Comparison of ENCODE assay signal across 12 cellular contexts in genomic region chr15:40420793-40421192, GRCh38. TPM values are rescaled to one million over a fixed set of nuclear protein-coding genes. Genes with fewer than 3 reads are reported as not detected.
A peak's percentile ranks its signal among the peaks of the same experiment; 100 is the strongest.
DNase-seq lines count a peak whose midpoint lies in the region; ATAC-seq and TF ChIP-seq lines count a peak whose summit lies in the region.
"Had no signal": no experiment of that assay in that cellular context is flagged by ENCODE, and none has a peak within 500 bp of the region (broad histone marks: within the 10 kb centered on the region; RNA-seq: fewer than 3 reads in every experiment).

No MANE protein-coding gene starts in this region.

- ATAC-seq in GM18907 (IDR thresholded peaks at IDR 0.05; ENCODE audit: unreplicated experiment) (no peak), HG03565 (IDR thresholded peaks at IDR 0.05; ENCODE audit: unreplicated experiment) (no peak)

- peaks cover 2% of the 10 kb centered on the region for H3K36me3 Mint-ChIP-seq in activated CD4-positive, alpha-beta memory T cell treated with anti-CD3 and anti-CD28 coated beads, Interleukin-2, amount 10 ng/mL, durations not matched to agents 7 days and 5 days (ENCODE audit: low read depth)

- H3K4me3 ChIP-seq in breast epithelium (no peak overlapping the region), osteoblast (ENCODE audit: insufficient read depth, low read length) (no peak overlapping the region), Karpas-422 (ENCODE audit: low read length) (no peak overlapping the region)

- no peak overlapping the region for H3K9ac ChIP-seq in Karpas-422 (ENCODE audit: low read length)

- H3K9me3 ChIP-seq in breast epithelium = no peaks in the 10 kb centered on the region
- no peaks in the 10 kb centered on the region for H3K9me3 ChIP-seq in osteoblast (ENCODE audit: low read depth, low read length)
- H3K9me3 ChIP-seq in Karpas-422 (ENCODE audit: low read length) = no peaks in the 10 kb centered on the region

- H3K4me1 Mint-ChIP-seq in activated CD4-positive, alpha-beta memory T cell treated with anti-CD3 and anti-CD28 coated beads, Interleukin-2, amount 10 ng/mL, durations not matched to agents 7 days and 5 days = peaks cover 2% of the 10 kb centered on the region

- no peak for TF ChIP-seq CTCF in breast epithelium (IDR thresholded peaks at IDR 0.05)
- no peak for TF ChIP-seq CTCF in osteoblast (IDR thresholded peaks at IDR 0.05; ENCODE audit: extremely low read depth, low read depth, low read length)

- no peak for TF ChIP-seq POLR2A in breast epithelium (IDR thresholded peaks at IDR 0.05)

- H3K79me2 ChIP-seq in osteoblast (ENCODE audit: insufficient read depth, low read length) (no peaks in the 10 kb centered on the region), Karpas-422 (ENCODE audit: low read length) (no peaks in the 10 kb centered on the region)

- H3K4me2 ChIP-seq in osteoblast (ENCODE audit: insufficient read depth, low read length) (no peak overlapping the region), Karpas-422 (ENCODE audit: low read depth, low read length, poor library complexity, severe bottlenecking) (no peak overlapping the region)

- POLR2A ChIA-PET in activated CD4-positive, alpha-beta memory T cell treated with anti-CD3 and anti-CD28 coated beads, Interleukin-2, amount 10 ng/mL, durations not matched to agents 7 days and 5 days (lab: Charles Lee) = interaction anchor here (1.1 to 2.3 kb wide), 3 partner anchors 13 to 53 kb away, joined by 3 to 10 read pairs (median 5); no protein-coding TSS in a partner anchor

- CTCF ChIA-PET in activated CD4-positive, alpha-beta memory T cell treated with anti-CD3 and anti-CD28 coated beads, Interleukin-2, amount 10 ng/mL, durations not matched to agents 7 days and 5 days (lab: Charles Lee) = interaction anchor here (0.9 to 7.4 kb wide), 8 partner anchors 9 to 203 kb away, joined by 3 to 143 read pairs (median 8); partner anchors contain the start of genes CCDC9B, INAFM2 and IVD

- H3K27ac ChIP-seq in breast epithelium (peak overlapping the region; percentile 73 to 80), osteoblast (ENCODE audit: low read depth, low read length) (no peak overlapping the region), Karpas-422 (ENCODE audit: low read length) (no peak overlapping the region)

- H3K27me3 ChIP-seq in breast epithelium (no peaks in the 10 kb centered on the region), osteoblast (ENCODE audit: insufficient read depth, low read length) (no peaks in the 10 kb centered on the region), Karpas-422 (ENCODE audit: low read length) (no peaks in the 10 kb centered on the region)

- DNase-seq in DMS79 treated with DMSO at 0.1 percent for 48 hours (lab: John Stamatoyannopoulos, UW) = peak; percentile 61
- peak; percentile 54 for DNase-seq in NCI-H1105 (lab: John Stamatoyannopoulos, UW)
- peak; percentile 78 to 85 for DNase-seq in breast epithelium (ENCODE audit: low spot score in 2 of 2)
- peak; percentile 64 for DNase-seq in osteoblast (ENCODE audit: insufficient read length, low spot score, missing footprints)
- no peak for DNase-seq in Karpas-422
- no peak for DNase-seq in activated CD4-positive, alpha-beta memory T cell treated with anti-CD3 and anti-CD28 coated beads, Interleukin-2, amount 10 ng/mL, durations not matched to agents 7 days and 5 days
- DNase-seq: NCI-H146; stimulated activated CD8-positive, alpha-beta memory T cell treated with anti-CD3 and anti-CD28 coated beads, Interleukin-4, amount 100 ng/mL, for 48 hours had no signal

- H3K9me2 ChIP-seq in Karpas-422 (replicated peaks; ENCODE audit: insufficient read depth, low read length) = no peaks in the 10 kb centered on the region

- H2AFZ ChIP-seq in osteoblast (ENCODE audit: low read length) (no peak overlapping the region), Karpas-422 (ENCODE audit: low read length) (no peak overlapping the region)

- intact Hi-C loops in breast epithelium (cut with DNase I; ENCODE audit: low total_unique reads) = loop anchor here (10.0 kb wide), 1 partner anchor 56 kb away; no protein-coding TSS in a partner anchor

- no peaks in the 10 kb centered on the region for H3K36me3 ChIP-seq in breast epithelium
- H3K36me3 ChIP-seq in osteoblast (ENCODE audit: insufficient read depth, low read length) = peaks cover 20% of the 10 kb centered on the region
- peaks cover 5% of the 10 kb centered on the region; the same call in 1 of the 2 replicates for H3K36me3 ChIP-seq in Karpas-422 (ENCODE audit: insufficient read depth, low read length)

- H4K20me1 ChIP-seq in osteoblast (ENCODE audit: insufficient read depth, low read length) (peaks cover 5% of the 10 kb centered on the region), Karpas-422 (ENCODE audit: insufficient read depth, low read depth, low read length) (0 out of 2 replicates have a peak, but pooled peaks cover 8% of the 10 kb centered on the region)

- peaks cover 1% of the 10 kb centered on the region for H3K27me3 Mint-ChIP-seq in activated CD4-positive, alpha-beta memory T cell treated with anti-CD3 and anti-CD28 coated beads, Interleukin-2, amount 10 ng/mL, durations not matched to agents 7 days and 5 days
- H3K27me3 Mint-ChIP-seq: memory B cell had no signal

- no peak overlapping the region for H3K4me3 Mint-ChIP-seq in activated CD4-positive, alpha-beta memory T cell treated with anti-CD3 and anti-CD28 coated beads, Interleukin-2, amount 10 ng/mL, durations not matched to agents 7 days and 5 days
- H3K4me3 Mint-ChIP-seq: memory B cell; T-helper 1 cell treated with Interleukin-12 subunit alpha and Interleukin-12 subunit beta and Interleukin-4 antibody, amounts not matched to agents 30 μg/mL and 1 μg/mL, for 36 hours had no signal

- H3K9me3 Mint-ChIP-seq in activated CD4-positive, alpha-beta memory T cell treated with anti-CD3 and anti-CD28 coated beads, Interleukin-2, amount 10 ng/mL, durations not matched to agents 7 days and 5 days = no peaks in the 10 kb centered on the region
- H3K9me3 Mint-ChIP-seq: memory B cell; T-helper 1 cell treated with Interleukin-12 subunit alpha and Interleukin-12 subunit beta and Interleukin-4 antibody, amounts not matched to agents 30 μg/mL and 1 μg/mL, for 36 hours had no signal

- H3K27ac Mint-ChIP-seq in activated CD4-positive, alpha-beta memory T cell treated with anti-CD3 and anti-CD28 coated beads, Interleukin-2, amount 10 ng/mL, durations not matched to agents 7 days and 5 days = no peak overlapping the region
- H3K27ac Mint-ChIP-seq: memory B cell; T-helper 1 cell treated with Interleukin-12 subunit alpha and Interleukin-12 subunit beta and Interleukin-4 antibody, amounts not matched to agents 30 μg/mL and 1 μg/mL, for 36 hours had no signal

- H3K4me1 ChIP-seq in breast epithelium (peaks cover 0 to 7% of the 10 kb centered on the region in 2 donors), osteoblast (ENCODE audit: insufficient read depth, low read length) (peaks cover 9% of the 10 kb centered on the region), Karpas-422 (ENCODE audit: low read length) (0 out of 2 replicates have a peak, but pooled peaks cover 2% of the 10 kb centered on the region)

RNA-seq across cellular contexts. Expression of gene IVD, which starts 15.2 kb away (rescaled TPM):
- total RNA-seq in breast epithelium (10 to 100 TPM; 43.8 to 72.7 (median 62.6) TPM), osteoblast (38.6 and 46.3 TPM in 2 replicates)
- 38.1 and 56.4 TPM in 2 replicates for total RNA-seq in Karpas-422 (2014; rRNA removed; shearing (Covaris generic); ENCODE audit: low replicate concordance)
- total RNA-seq in activated CD4-positive, alpha-beta memory T cell treated with anti-CD3 and anti-CD28 coated beads, Interleukin-2, amount 10 ng/mL, durations not matched to agents 7 days and 5 days = 10 to 100 TPM; 38.1 to 38.4 TPM

RNA-seq across cellular contexts. Expression of gene BAHD1, which starts 20.0 kb away (rescaled TPM):
- total RNA-seq in breast epithelium (10 to 100 TPM in 2 of 3 donors, 1 to 10 TPM in 1; 9.9 to 14.6 (median 11.8) TPM), osteoblast (10.0 and 10.5 TPM in 2 replicates)
- 10.3 and 15.4 TPM in 2 replicates for total RNA-seq in Karpas-422 (2014; rRNA removed; shearing (Covaris generic); ENCODE audit: low replicate concordance)
- 10 to 100 TPM; 26.0 to 27.0 TPM for total RNA-seq in activated CD4-positive, alpha-beta memory T cell treated with anti-CD3 and anti-CD28 coated beads, Interleukin-2, amount 10 ng/mL, durations not matched to agents 7 days and 5 days

RNA-seq across cellular contexts. Expression of gene KNSTRN, which starts 38.3 kb away (rescaled TPM):
- total RNA-seq in breast epithelium = 10 to 100 TPM in 2 of 3 donors, 1 to 10 TPM in 1; 9.1 to 19.8 (median 12.1) TPM
- total RNA-seq in osteoblast = 19.9 and 28.6 TPM in 2 replicates
- 34.5 and 43.1 TPM in 2 replicates for total RNA-seq in Karpas-422 (2014; rRNA removed; shearing (Covaris generic); ENCODE audit: low replicate concordance)
- 10 to 100 TPM; 54.2 to 54.3 TPM for total RNA-seq in activated CD4-positive, alpha-beta memory T cell treated with anti-CD3 and anti-CD28 coated beads, Interleukin-2, amount 10 ng/mL, durations not matched to agents 7 days and 5 days

RNA-seq across cellular contexts. Expression of gene CHST14, which starts 50.0 kb away (rescaled TPM):
- 10 to 100 TPM in 1 of 3 donors, 1 to 10 TPM in 2; 8.8 to 10.8 (median 9.3) TPM for total RNA-seq in breast epithelium
- total RNA-seq in osteoblast = 13.4 and 13.6 TPM in 2 replicates
- 8.4 and 11.6 TPM in 2 replicates for total RNA-seq in Karpas-422 (2014; rRNA removed; shearing (Covaris generic); ENCODE audit: low replicate concordance)
- 10 to 100 TPM; 13.9 to 15.9 TPM for total RNA-seq in activated CD4-positive, alpha-beta memory T cell treated with anti-CD3 and anti-CD28 coated beads, Interleukin-2, amount 10 ng/mL, durations not matched to agents 7 days and 5 days

Comparison
In these comparisons a context has a peak if more than half of its experiments do, and no peak if none do; other contexts are left out.
1. DNase-seq: peak in DMS79 treated with DMSO at 0.1 percent for 48 hours (single experiment), NCI-H1105 (single experiment), breast epithelium (2 of 2) and osteoblast (single experiment); none in Karpas-422 (single experiment) and activated CD4-positive, alpha-beta memory T cell treated with anti-CD3 and anti-CD28 coated beads, Interleukin-2, amount 10 ng/mL, durations not matched to agents 7 days and 5 days (single experiment).
2. H3K27ac ChIP-seq: peak in breast epithelium (2 of 2); none in osteoblast (single experiment) and Karpas-422 (single experiment).